Comparison of ENCODE assay signal across 27 cellular contexts in the genomic region with DNA sequence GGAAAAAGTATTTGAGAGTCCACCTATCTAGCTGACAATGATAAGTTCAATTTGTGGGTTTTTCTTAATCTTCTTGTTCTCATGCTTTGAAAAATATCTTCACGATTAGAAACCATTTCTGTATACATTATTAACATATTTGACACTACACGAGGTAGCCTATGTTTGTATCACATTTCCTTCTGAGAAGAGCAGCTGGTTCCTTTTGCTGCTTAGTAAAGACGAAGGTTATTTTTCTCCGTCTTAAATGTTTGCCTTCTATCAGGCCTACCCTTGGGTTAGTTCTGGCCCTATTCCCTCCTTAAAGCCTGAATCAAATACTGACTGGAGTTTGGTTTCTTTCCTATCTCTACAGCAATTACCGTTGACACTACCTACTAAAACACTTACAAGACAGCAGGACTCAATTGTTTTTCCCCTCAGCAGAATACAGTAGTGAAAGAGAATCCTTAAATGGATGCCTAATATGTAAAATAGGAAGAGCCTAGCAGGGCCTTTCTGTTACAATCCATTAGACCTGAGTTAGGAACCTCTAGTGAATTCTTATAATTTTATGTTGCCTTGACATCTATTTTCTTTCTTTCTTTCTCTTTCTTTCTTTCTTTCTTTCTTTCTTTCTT.
"Had no signal": no experiment of that assay in that cellular context is flagged by ENCODE, and none has a peak within 500 bp of the region (broad histone marks: within the 10 kb centered on the region; RNA-seq: fewer than 3 reads in every experiment).

No MANE protein-coding gene starts in this region.

- H3K27me3 ChIP-seq: adrenal gland, body of pancreas, breast epithelium, SJCRH30 had no signal

- DNase-seq: activated CD4-positive, alpha-beta T cell treated with anti-CD3 and anti-CD28 coated beads, Interleukin-2, amount 10 ng/mL, durations not matched to agents 24 days and 14 days; activated CD4-positive, alpha-beta T cell treated with anti-CD3 and anti-CD28 coated beads, Interleukin-2, amount 50 U/mL, for 4 hours; activated CD8-positive, alpha-beta T cell treated with anti-CD3 and anti-CD28 coated beads, Interleukin-2, amount 10 ng/mL, durations not matched to agents 7 days and 5 days; activated gamma-delta T cell treated with Interleukin-2 at 50 U/mL for 16 hours; activated naive CD4-positive, alpha-beta T cell treated with anti-CD3 and anti-CD28 coated beads for 36 hours; activated T-cell treated with anti-CD3 and anti-CD28 coated beads, Interleukin-2, amount 50 U/mL, for 24 hours; adrenal gland; body of pancreas; NCI-H1105; NCI-H1417 treated with DMSO at 0.1 percent for 48 hours; NCI-H187 treated with DMSO at 0.1 percent for 48 hours; NCI-H2081; NCI-H510A; NCI-H526; NCI-H748 treated with DMSO at 0.1 percent for 48 hours; NK-92 treated with Interleukin-12 subunit alpha and Interleukin-12 subunit beta, amount 100 ng/mL, for 24 hours; OCI-M1; SHP77; SJCRH30; T1000; WERI-Rb-1 had no signal

- H3K36me3 ChIP-seq: adrenal gland, breast epithelium, SJCRH30, WERI-Rb-1 had no signal

- H3K4me1 ChIP-seq: adrenal gland, body of pancreas, breast epithelium, SJCRH30 had no signal

- H3K27ac ChIP-seq: adrenal gland, body of pancreas, breast epithelium, SJCRH30, SK-N-MC, WERI-Rb-1 had no signal

- H3K27ac Mint-ChIP-seq: activated CD4-positive, alpha-beta T cell treated with anti-CD3 and anti-CD28 coated beads, Interleukin-2, amount 10 ng/mL, durations not matched to agents 24 days and 14 days; activated CD8-positive, alpha-beta T cell treated with anti-CD3 and anti-CD28 coated beads, Interleukin-2, amount 10 ng/mL, durations not matched to agents 7 days and 5 days; activated naive CD4-positive, alpha-beta T cell treated with anti-CD3 and anti-CD28 coated beads for 36 hours; activated naive CD4-positive, alpha-beta T cell treated with anti-CD3 and anti-CD28 coated beads, Interleukin-2, amount 50 U/mL, for 72 hours; activated T-cell treated with anti-CD3 and anti-CD28 coated beads, Interleukin-2, amount 50 U/mL, for 24 hours; activated T-helper 2 cell treated with anti-CD3 and anti-CD28 coated beads, Interferon-gamma antibody, Interleukin-2, Interleukin-4, amounts not matched to agents 10 μg/mL and 5 μg/mL and 100 μg/mL, durations not matched to agents 14 hours and 24 hours and 36 hours had no signal

- H3K4me3 ChIP-seq: adrenal gland, body of pancreas, breast epithelium, K562, SJCRH30, SK-N-MC had no signal

- H3K4me3 Mint-ChIP-seq: activated CD4-positive, alpha-beta T cell treated with anti-CD3 and anti-CD28 coated beads, Interleukin-2, amount 10 ng/mL, durations not matched to agents 24 days and 14 days; activated CD8-positive, alpha-beta T cell treated with anti-CD3 and anti-CD28 coated beads, Interleukin-2, amount 10 ng/mL, durations not matched to agents 7 days and 5 days; activated naive CD4-positive, alpha-beta T cell treated with anti-CD3 and anti-CD28 coated beads for 36 hours; activated T-cell treated with anti-CD3 and anti-CD28 coated beads, Interleukin-2, amount 50 U/mL, for 24 hours had no signal

- H3K27me3 Mint-ChIP-seq: activated CD4-positive, alpha-beta T cell treated with anti-CD3 and anti-CD28 coated beads, Interleukin-2, amount 10 ng/mL, durations not matched to agents 24 days and 14 days had no signal

- H3K9me3 ChIP-seq: adrenal gland, body of pancreas, breast epithelium, SJCRH30 had no signal

- H3K9me3 Mint-ChIP-seq: activated CD4-positive, alpha-beta T cell treated with anti-CD3 and anti-CD28 coated beads, Interleukin-2, amount 10 ng/mL, durations not matched to agents 24 days and 14 days; activated naive CD4-positive, alpha-beta T cell treated with anti-CD3 and anti-CD28 coated beads for 36 hours had no signal

- ATAC-seq: activated CD8-positive, alpha-beta T cell treated with anti-CD3 and anti-CD28 coated beads, Interleukin-2, amount 10 ng/mL, durations not matched to agents 7 days and 5 days; activated naive CD4-positive, alpha-beta T cell treated with anti-CD3 and anti-CD28 coated beads, Interleukin-2, amount 50 U/mL, for 72 hours; body of pancreas; K562; Panc1 had no signal

- H3K36me3 Mint-ChIP-seq: activated naive CD4-positive, alpha-beta T cell treated with anti-CD3 and anti-CD28 coated beads, Interleukin-2, amount 50 U/mL, for 72 hours had no signal

- H3K4me1 Mint-ChIP-seq: activated CD4-positive, alpha-beta T cell treated with anti-CD3 and anti-CD28 coated beads, Interleukin-2, amount 10 ng/mL, durations not matched to agents 24 days and 14 days had no signal
